In genomic region chr7:142776206-142776844, GRCh38 we compare ENCODE assay signal across 18 cellular contexts. TPM values are rescaled to one million over a fixed set of nuclear protein-coding genes. Genes with fewer than 3 reads are reported as not detected.
DNase-seq lines count a peak whose midpoint lies in the region; ATAC-seq, FAIRE-seq and TF ChIP-seq lines count a peak whose summit lies in the region.
"Had no signal": no experiment of that assay in that cellular context is flagged by ENCODE, and none has a peak within 500 bp of the region (broad histone marks: within the 10 kb centered on the region; RNA-seq: fewer than 3 reads in every experiment).

No MANE protein-coding gene starts in this region.

- H3K4me3 ChIP-seq in SK-N-SH (ENCODE audit: low read depth in 2 of 2, low read length in 1 of 2) (no peak overlapping the region), endothelial cell of umbilical vein (replicated peaks in 1 of 3; ENCODE audit: insufficient read depth in 1 of 3, low read depth in 1 of 3, low read length in 3 of 3) (no peak overlapping the region), gastrocnemius medialis (no peak overlapping the region)
- H3K4me3 ChIP-seq: smooth muscle cell had no signal

- H4K20me1 ChIP-seq in SK-N-SH (ENCODE audit: insufficient read depth) (no peaks in the 10 kb centered on the region), endothelial cell of umbilical vein (replicated peaks; ENCODE audit: control insufficient read depth, extremely low read depth, insufficient read depth, low read length) (no peaks in the 10 kb centered on the region)

- peak in 1 of 2 experiments; percentile 30; a peak in 1 of 4 replicates for TF ChIP-seq EP300 in SK-N-SH (IDR thresholded peaks at IDR 0.05; ENCODE audit: borderline replicate concordance in 1 of 2, low read depth in 1 of 2, low read length in 1 of 2)

- FAIRE-seq in endothelial cell of umbilical vein (lab: Jason Lieb, UNC) (peak; percentile 87), urothelium cell line (lab: Jason Lieb, UNC) (no peak)
- FAIRE-seq: frontal cortex, kidney had no signal

- H3K27me3 ChIP-seq in SK-N-SH (ENCODE audit: insufficient read depth) (peaks cover 1% of the 10 kb centered on the region; the same call in 1 of the 2 replicates), endothelial cell of umbilical vein (ENCODE audit: control insufficient read depth in 2 of 2, insufficient read depth in 2 of 2, low read length in 2 of 2) (peaks cover 2 to 4% of the 10 kb centered on the region in 2 experiments), gastrocnemius medialis (no peaks in the 10 kb centered on the region)

- peaks cover 0 to 1% of the 10 kb centered on the region in 2 donors for H3K9me3 Mint-ChIP-seq in stimulated activated naive B cell treated with anti-CD40 and anti-IgM and Interleukin-4, amounts not matched to agents 10 μg/mL and 1 μg/mL and 100 μg/mL, for 72 hours
- H3K9me3 Mint-ChIP-seq: CD8-positive, alpha-beta memory T cell; nephron had no signal

- TF ChIP-seq RAD21 in SK-N-SH (IDR thresholded peaks at IDR 0.05; ENCODE audit: low read length) = no peak

- H3K4me2 ChIP-seq in SK-N-SH (peak overlapping the region; percentile 39; the same call in 1 of the 2 replicates), endothelial cell of umbilical vein (ENCODE audit: insufficient read depth, low read length) (peak overlapping the region; percentile 37)
- H3K4me2 ChIP-seq: smooth muscle cell had no signal

- H3K9me2 ChIP-seq in SK-N-SH = no peaks in the 10 kb centered on the region

- CTCF ChIA-PET in SK-N-SH (lab: Yijun Ruan, JAX) = interaction anchor here (0.6 to 19.8 kb wide), 6 partner anchors 124 to 293 kb away, joined by 3 to 488 read pairs (median 9); no protein-coding TSS in a partner anchor
- CTCF ChIA-PET in endothelial cell of umbilical vein (lab: Charles Lee) = interaction anchor here (0.7 to 1.9 kb wide), 5 partner anchors 32 to 242 kb away, joined by 3 to 17 read pairs (median 5); no protein-coding TSS in a partner anchor

- H2AFZ ChIP-seq in SK-N-SH (ENCODE audit: low read depth) (peak overlapping the region; percentile 59; the same call in 1 of the 2 replicates), endothelial cell of umbilical vein (ENCODE audit: low read depth, low read length) (peak overlapping the region; percentile 40)

- no peaks in the 10 kb centered on the region; a peak in 1 of 4 replicates for H3K4me1 ChIP-seq in SK-N-SH (ENCODE audit: control insufficient read depth in 1 of 2, insufficient read depth in 2 of 2, low read depth in 1 of 2, low read length in 1 of 2)
- H3K4me1 ChIP-seq in endothelial cell of umbilical vein (ENCODE audit: control insufficient read depth, extremely low read depth, insufficient read depth, low read length) = peaks cover 13% of the 10 kb centered on the region
- no peaks in the 10 kb centered on the region for H3K4me1 ChIP-seq in gastrocnemius medialis

- H3K4me3 Mint-ChIP-seq in stimulated activated naive B cell treated with anti-CD40 and anti-IgM and Interleukin-4, amounts not matched to agents 10 μg/mL and 1 μg/mL and 100 μg/mL, for 72 hours = no peak overlapping the region
- H3K4me3 Mint-ChIP-seq: CD8-positive, alpha-beta memory T cell; nephron had no signal

- 44% methylated on average over 9 of the region's 9 CpGs for WGBS in SK-N-SH (ENCODE audit: low lambda C conversion rate)

- no peaks in the 10 kb centered on the region for H3K9me1 ChIP-seq in endothelial cell of umbilical vein (replicated peaks; ENCODE audit: control insufficient read depth, extremely low read depth, insufficient read depth, low read length)

- H3K4me1 Mint-ChIP-seq in stimulated activated naive B cell treated with anti-CD40 and anti-IgM and Interleukin-4, amounts not matched to agents 10 μg/mL and 1 μg/mL and 100 μg/mL, for 72 hours = peaks cover 14 to 15% of the 10 kb centered on the region in 2 donors
- H3K4me1 Mint-ChIP-seq: CD8-positive, alpha-beta memory T cell; nephron had no signal

- peak overlapping the region in 1 of 2 experiments; percentile 45; a peak in 1 of 4 replicates for H3K27ac ChIP-seq in SK-N-SH (ENCODE audit: low read depth in 2 of 2, low read length in 1 of 2)
- peak overlapping the region; percentile 56 for H3K27ac ChIP-seq in endothelial cell of umbilical vein (ENCODE audit: insufficient read depth, low read depth, low read length)
- no peak overlapping the region for H3K27ac ChIP-seq in gastrocnemius medialis
- H3K27ac ChIP-seq: RWPE1 had no signal

- peaks cover 3% of the 10 kb centered on the region for H3F3A ChIP-seq in SK-N-SH (replicated peaks; ENCODE audit: insufficient read depth)

- BruUV-seq in endothelial cell of umbilical vein (replicated peaks; lab: Mats Ljungman, UMichigan) = no TSS peak

- POLR2A ChIA-PET in SK-N-SH (lab: Yijun Ruan, JAX) (no interaction called here), endothelial cell of umbilical vein (lab: Charles Lee) (interaction anchor here (1.1 kb wide), 1 partner anchor 31 kb away, joined by 3 read pairs; no protein-coding TSS in a partner anchor)

- no peaks in the 10 kb centered on the region for H3K36me3 ChIP-seq in SK-N-SH (replicated peaks in 1 of 2; ENCODE audit: control insufficient read depth in 1 of 2, insufficient read depth in 2 of 2, low read length in 1 of 2)
- no peaks in the 10 kb centered on the region for H3K36me3 ChIP-seq in endothelial cell of umbilical vein (ENCODE audit: control insufficient read depth in 2 of 2, extremely low read depth in 1 of 2, insufficient read depth in 2 of 2, low read length in 2 of 2)
- no peaks in the 10 kb centered on the region for H3K36me3 ChIP-seq in gastrocnemius medialis

- no peaks in the 10 kb centered on the region for H3K27me3 Mint-ChIP-seq in stimulated activated naive B cell treated with anti-CD40 and anti-IgM and Interleukin-4, amounts not matched to agents 10 μg/mL and 1 μg/mL and 100 μg/mL, for 72 hours
- H3K27me3 Mint-ChIP-seq: CD8-positive, alpha-beta memory T cell had no signal

- dilution Hi-C loops in endothelial cell of umbilical vein (cut with MboI; ENCODE audit: extremely low pct_ligation_motif_present, low sequenced_read_pairs) = no loop called here

- TF ChIP-seq CTCF in SK-N-SH (IDR thresholded peaks at IDR 0.05) = no peak
- TF ChIP-seq CTCF in endothelial cell of umbilical vein (IDR thresholded peaks at IDR 0.05; ENCODE audit: extremely low read depth in 1 of 2, insufficient read depth in 1 of 2, low read depth in 1 of 2, low read length in 2 of 2) = no peak
- no peak for TF ChIP-seq CTCF in gastrocnemius medialis (IDR thresholded peaks at IDR 0.05 in 4 of 5, conservative IDR thresholded peaks at IDR 0.05 in 1 of 5)

- H3K9ac ChIP-seq in SK-N-SH (no peak overlapping the region), endothelial cell of umbilical vein (replicated peaks; ENCODE audit: extremely low read depth, insufficient read depth, low read length) (peak overlapping the region; percentile 50)

- ATAC-seq in stimulated activated naive B cell treated with anti-CD40 and anti-IgM and Interleukin-4, amounts not matched to agents 10 μg/mL and 1 μg/mL and 100 μg/mL, for 72 hours (replicated peaks) = no peak
- no peak for ATAC-seq in gastrocnemius medialis

- DNase-seq in H4 (ENCODE audit: low spot score) (peak; percentile 89), SK-N-SH (no peak), endothelial cell of umbilical vein (ENCODE audit: low read depth, low spot score) (peak; percentile 93), non-pigmented ciliary epithelial cell (ENCODE audit: low read depth) (peak; percentile 43), urothelium cell line (ENCODE audit: low spot score) (no peak), NCI-H446 (lab: John Stamatoyannopoulos, UW) (no peak), gastrocnemius medialis (no peak)
- no peak for DNase-seq in stimulated activated naive B cell treated with anti-CD40 and anti-IgM and Interleukin-4, amounts not matched to agents 10 μg/mL and 1 μg/mL and 100 μg/mL, for 72 hours
- DNase-seq: activated naive CD4-positive, alpha-beta T cell treated with Interleukin-2 at 50 U/mL for 16 hours; CD8-positive, alpha-beta memory T cell; kidney; NCI-H146; NCI-H524 treated with DMSO at 0.1 percent for 48 hours had no signal

- H3K79me2 ChIP-seq in SK-N-SH (ENCODE audit: insufficient read depth) = no peaks in the 10 kb centered on the region
- no peaks in the 10 kb centered on the region for H3K79me2 ChIP-seq in endothelial cell of umbilical vein (ENCODE audit: control insufficient read depth, insufficient read depth, low read length)

- no peak overlapping the region for H3K27ac Mint-ChIP-seq in stimulated activated naive B cell treated with anti-CD40 and anti-IgM and Interleukin-4, amounts not matched to agents 10 μg/mL and 1 μg/mL and 100 μg/mL, for 72 hours
- H3K27ac Mint-ChIP-seq: nephron had no signal

- intact Hi-C loops in endothelial cell of umbilical vein (cut with micrococcal nuclease) = loop anchor here (1.0 to 2.0 kb wide), 3 partner anchors 22 to 62 kb away; no protein-coding TSS in a partner anchor
- intact Hi-C loops in gastrocnemius medialis (cut with DNase I; ENCODE audit: low total_unique reads) = no loop called here

- no peaks in the 10 kb centered on the region for H3K36me3 Mint-ChIP-seq in stimulated activated naive B cell treated with anti-CD40 and anti-IgM and Interleukin-4, amounts not matched to agents 10 μg/mL and 1 μg/mL and 100 μg/mL, for 72 hours

- in situ Hi-C loops in gastrocnemius medialis (cut with MboI; ENCODE audit: low sequenced_read_pairs in 4 of 4) = loop anchor here in 1 of 4 donors (25.0 kb wide), 1 partner anchor 139 kb away; no protein-coding TSS in a partner anchor

- TF ChIP-seq POLR2A in endothelial cell of umbilical vein (IDR thresholded peaks at IDR 0.05; ENCODE audit: low read depth, low read length) = peak; percentile 30
- TF ChIP-seq POLR2A in gastrocnemius medialis (IDR thresholded peaks at IDR 0.05) = no peak

- no peaks in the 10 kb centered on the region for H3K9me3 ChIP-seq in SK-N-SH
- no peaks in the 10 kb centered on the region for H3K9me3 ChIP-seq in endothelial cell of umbilical vein (replicated peaks; ENCODE audit: control insufficient read depth, insufficient read depth, low read length)
- H3K9me3 ChIP-seq in gastrocnemius medialis = no peaks in the 10 kb centered on the region

RNA-seq across cellular contexts. Expression of gene PRSS2, which starts 5.6 kb away (rescaled TPM):
- total RNA-seq in H4 (2014; rRNA removed; shearing (Covaris generic)) = not detected in 2 replicates
- polyA plus RNA-seq in SK-N-SH (2012; rRNA removed) = not detected in 2 replicates
- polyA plus RNA-seq in SK-N-SH (2012; cell fraction: cytosol; rRNA removed) = not detected in 2 replicates
- not detected in 2 replicates for polyA plus RNA-seq in SK-N-SH (2012; cell fraction: nucleus; rRNA removed)
- total RNA-seq in endothelial cell of umbilical vein = not detected in 2 replicates
- polyA plus RNA-seq in endothelial cell of umbilical vein = 0.13 and 0.25 TPM in 2 replicates
- 0.10 TPM in 1 of 2 replicates, not detected in the other for polyA plus RNA-seq in endothelial cell of umbilical vein (2011; cell fraction: cytosol; rRNA removed)
- not detected in 2 replicates for polyA plus RNA-seq in endothelial cell of umbilical vein (2011; cell fraction: nucleus; rRNA removed)
- polyA plus RNA-seq in endothelial cell of umbilical vein (2012) = not detected in 2 replicates
- 0.70 TPM in 1 of 2 replicates, not detected in the other for polyA minus RNA-seq in endothelial cell of umbilical vein
- not detected for polyA minus RNA-seq in endothelial cell of umbilical vein (2011; cell fraction: cytosol; rRNA and poly(A)+ RNA removed)
- not detected in 2 replicates for polyA minus RNA-seq in endothelial cell of umbilical vein (2011; cell fraction: nucleus; rRNA and poly(A)+ RNA removed)
- total RNA-seq in gastrocnemius medialis = not detected
- total RNA-seq: activated CD8-positive, alpha-beta memory T cell treated with anti-CD3 and anti-CD28 coated beads for 36 hours; CD8-positive, alpha-beta memory T cell; frontal cortex; kidney; smooth muscle cell had no signal
- polyA plus RNA-seq: CD8-positive, alpha-beta memory T cell; smooth muscle cell had no signal

RNA-seq across cellular contexts. Expression of gene PRSS1, which starts 27.1 kb away (rescaled TPM):
- total RNA-seq in H4 (2014; rRNA removed; shearing (Covaris generic)) = not detected in 2 replicates
- polyA plus RNA-seq in SK-N-SH (2012; rRNA removed) (not detected in 2 replicates), endothelial cell of umbilical vein (not detected in 2 replicates)
- polyA plus RNA-seq in SK-N-SH (2012; cell fraction: cytosol; rRNA removed) = not detected in 2 replicates
- not detected in 2 replicates for polyA plus RNA-seq in SK-N-SH (2012; cell fraction: nucleus; rRNA removed)
- total RNA-seq in endothelial cell of umbilical vein (not detected in 2 replicates), gastrocnemius medialis (not detected)
- not detected in 2 replicates for polyA plus RNA-seq in endothelial cell of umbilical vein (2011; cell fraction: cytosol; rRNA removed)
- polyA plus RNA-seq in endothelial cell of umbilical vein (2011; cell fraction: nucleus; rRNA removed) = not detected in 2 replicates
- polyA plus RNA-seq in endothelial cell of umbilical vein (2012) = not detected in 2 replicates
- polyA minus RNA-seq in endothelial cell of umbilical vein = not detected in 2 replicates
- polyA minus RNA-seq in endothelial cell of umbilical vein (2011; cell fraction: cytosol; rRNA and poly(A)+ RNA removed) = not detected
- polyA minus RNA-seq in endothelial cell of umbilical vein (2011; cell fraction: nucleus; rRNA and poly(A)+ RNA removed) = not detected in 2 replicates
- total RNA-seq: activated CD8-positive, alpha-beta memory T cell treated with anti-CD3 and anti-CD28 coated beads for 36 hours; CD8-positive, alpha-beta memory T cell; frontal cortex; kidney; smooth muscle cell had no signal
- polyA plus RNA-seq: CD8-positive, alpha-beta memory T cell; smooth muscle cell had no signal

Comparison
In these comparisons a context has a peak if more than half of its experiments do, and no peak if none do; other contexts are left out.
1. DNase-seq: peak in H4 (single experiment), endothelial cell of umbilical vein (single experiment) and non-pigmented ciliary epithelial cell (single experiment); none in SK-N-SH (single experiment), urothelium cell line (single experiment), stimulated activated naive B cell treated with anti-CD40 and anti-IgM and Interleukin-4, amounts not matched to agents 10 μg/mL and 1 μg/mL and 100 μg/mL, for 72 hours (single experiment), NCI-H446 (0 of 2) and gastrocnemius medialis (0 of 2).